ENCODE assay signal across 1 cellular context in genomic region chr17:41329279-41329925, GRCh38.
A peak's percentile ranks its signal among the peaks of the same experiment; 100 is the strongest.
TF ChIP-seq lines count a peak whose summit lies in the region.

No MANE protein-coding gene starts in this region.

TF ChIP-seq in GM12878, 131 proteins besides CTCF, POLR2A, EP300 and RAD21:
- TF ChIP-seq USF1 (IDR thresholded peaks at IDR 0.05; ENCODE audit: borderline replicate concordance, extremely low read length, insufficient read depth, low read depth, low read length): no peak
- TF ChIP-seq SMC3 (IDR thresholded peaks at IDR 0.05; ENCODE audit: borderline replicate concordance, low read length): peak; percentile 18; the same call in 1 of the 2 replicates
